ENCODE assay signal across 38 cellular contexts in the genomic region with DNA sequence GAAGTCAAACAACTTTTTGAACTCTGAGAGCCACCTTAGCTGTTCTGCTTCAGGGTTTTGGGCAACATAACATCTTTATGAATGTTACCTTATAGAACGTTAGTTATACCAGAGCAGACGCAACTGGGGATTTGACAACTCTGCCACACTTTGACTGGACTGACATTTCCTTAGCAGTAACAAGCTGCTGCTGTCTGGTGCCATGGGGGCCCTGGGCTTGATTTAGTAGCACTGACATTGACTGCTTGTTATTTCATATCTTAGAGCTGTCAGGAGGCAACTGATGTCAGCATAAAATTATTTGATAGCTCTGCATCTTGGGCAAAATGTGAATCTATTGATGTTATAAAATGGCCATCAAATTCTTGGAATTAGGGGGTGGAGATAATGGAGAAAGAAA.
"Had no signal": no experiment of that assay in that cellular context is flagged by ENCODE, and none has a peak within 500 bp of the region (broad histone marks: within the 10 kb centered on the region; RNA-seq: fewer than 3 reads in every experiment).

No MANE protein-coding gene starts in this region.

- H3K36me3 Mint-ChIP-seq: activated naive CD4-positive, alpha-beta T cell treated with anti-CD3 and anti-CD28 coated beads, Interleukin-2, amount 10 ng/mL, durations not matched to agents 7 days and 5 days; activated naive CD4-positive, alpha-beta T cell treated with anti-CD3 and anti-CD28 coated beads, Interleukin-2, amount 50 U/mL, for 24 hours; activated naive CD4-positive, alpha-beta T cell treated with anti-CD3 and anti-CD28 coated beads, Interleukin-2, amount 50 U/mL, for 72 hours; activated naive CD8-positive, alpha-beta T cell; activated naive CD8-positive, alpha-beta T cell treated with anti-CD3 and anti-CD28 coated beads for 36 hours; activated naive CD8-positive, alpha-beta T cell treated with anti-CD3 and anti-CD28 coated beads, Interleukin-2, amount 10 ng/mL, durations not matched to agents 7 days and 5 days; brain had no signal

- H3K27me3 Mint-ChIP-seq: activated naive CD4-positive, alpha-beta T cell treated with anti-CD3 and anti-CD28 coated beads, Interleukin-2, amount 10 ng/mL, durations not matched to agents 7 days and 5 days; activated naive CD4-positive, alpha-beta T cell treated with anti-CD3 and anti-CD28 coated beads, Interleukin-2, amount 50 U/mL, for 24 hours; activated naive CD8-positive, alpha-beta T cell; activated naive CD8-positive, alpha-beta T cell treated with anti-CD3 and anti-CD28 coated beads for 36 hours; activated naive CD8-positive, alpha-beta T cell treated with anti-CD3 and anti-CD28 coated beads, Interleukin-2, amount 10 ng/mL, durations not matched to agents 7 days and 5 days; activated naive CD8-positive, alpha-beta T cell treated with anti-CD3 and anti-CD28 coated beads, Interleukin-2, amount 50 U/mL, for 24 hours; activated T-cell treated with anti-CD3 and anti-CD28 coated beads, Interleukin-2, amount 50 U/mL, for 24 hours; activated T-helper 17 cell treated with anti-CD3 and anti-CD28 coated beads, Interleukin-2, amount 50 U/mL, for 72 hours; brain; central memory CD8-positive, alpha-beta T cell had no signal

- H3K4me1 Mint-ChIP-seq: activated naive CD4-positive, alpha-beta T cell treated with anti-CD3 and anti-CD28 coated beads, Interleukin-2, amount 10 ng/mL, durations not matched to agents 7 days and 5 days; activated naive CD4-positive, alpha-beta T cell treated with anti-CD3 and anti-CD28 coated beads, Interleukin-2, amount 50 U/mL, for 24 hours; activated naive CD8-positive, alpha-beta T cell treated with anti-CD3 and anti-CD28 coated beads for 36 hours; activated naive CD8-positive, alpha-beta T cell treated with anti-CD3 and anti-CD28 coated beads, Interleukin-2, amount 10 ng/mL, durations not matched to agents 7 days and 5 days; activated naive CD8-positive, alpha-beta T cell treated with anti-CD3 and anti-CD28 coated beads, Interleukin-2, amount 50 U/mL, for 24 hours; activated T-helper 17 cell treated with anti-CD3 and anti-CD28 coated beads, Interleukin-2, amount 50 U/mL, for 72 hours; central memory CD8-positive, alpha-beta T cell had no signal

- H3K4me3 ChIP-seq: adrenal gland, ascending aorta, body of pancreas, breast epithelium, cardiac muscle cell had no signal

- H3K27ac ChIP-seq: adrenal gland, ascending aorta, body of pancreas, brain microvascular endothelial cell, breast epithelium, cardiac muscle cell had no signal

- H3K9me3 Mint-ChIP-seq: activated naive CD4-positive, alpha-beta T cell treated with anti-CD3 and anti-CD28 coated beads for 36 hours; activated naive CD4-positive, alpha-beta T cell treated with anti-CD3 and anti-CD28 coated beads, Interleukin-2, amount 50 U/mL, for 24 hours; activated naive CD8-positive, alpha-beta T cell treated with anti-CD3 and anti-CD28 coated beads for 36 hours; activated naive CD8-positive, alpha-beta T cell treated with anti-CD3 and anti-CD28 coated beads, Interleukin-2, amount 10 ng/mL, durations not matched to agents 7 days and 5 days; activated T-helper 1 cell treated with anti-CD3 and anti-CD28 coated beads, Interleukin-12 subunit alpha, Interleukin-12 subunit beta, Interleukin-2, Interleukin-4 antibody, amounts not matched to agents 30 ng/mL and 10 ng/mL and 1 ng/mL, durations not matched to agents 14 hours and 24 hours and 36 hours had no signal

- H3K27ac Mint-ChIP-seq: activated naive CD4-positive, alpha-beta T cell treated with anti-CD3 and anti-CD28 coated beads for 36 hours; activated naive CD4-positive, alpha-beta T cell treated with anti-CD3 and anti-CD28 coated beads, Interleukin-2, amount 10 ng/mL, durations not matched to agents 7 days and 5 days; activated naive CD4-positive, alpha-beta T cell treated with anti-CD3 and anti-CD28 coated beads, Interleukin-2, amount 50 U/mL, for 24 hours; activated naive CD4-positive, alpha-beta T cell treated with anti-CD3 and anti-CD28 coated beads, Interleukin-2, amount 50 U/mL, for 72 hours; activated naive CD8-positive, alpha-beta T cell; activated naive CD8-positive, alpha-beta T cell treated with anti-CD3 and anti-CD28 coated beads for 36 hours; activated naive CD8-positive, alpha-beta T cell treated with anti-CD3 and anti-CD28 coated beads, Interleukin-2, amount 10 ng/mL, durations not matched to agents 7 days and 5 days; activated naive CD8-positive, alpha-beta T cell treated with anti-CD3 and anti-CD28 coated beads, Interleukin-2, amount 50 U/mL, for 24 hours; activated T-cell treated with anti-CD3 and anti-CD28 coated beads, Interleukin-2, amount 50 U/mL, for 24 hours; activated T-cell treated with anti-CD3 and anti-CD28 coated beads, Interleukin-2, amount 50 U/mL, for 72 hours; activated T-helper 1 cell treated with anti-CD3 and anti-CD28 coated beads, Interleukin-12 subunit alpha, Interleukin-12 subunit beta, Interleukin-2, Interleukin-4 antibody, amounts not matched to agents 30 ng/mL and 10 ng/mL and 1 ng/mL, durations not matched to agents 14 hours and 24 hours and 36 hours; activated T-helper 17 cell treated with anti-CD3 and anti-CD28 coated beads, Interleukin-2, amount 50 U/mL, for 72 hours; activated T-helper 2 cell treated with anti-CD3 and anti-CD28 coated beads, Interferon-gamma antibody, Interleukin-2, Interleukin-4, amounts not matched to agents 10 μg/mL and 5 μg/mL and 100 μg/mL, durations not matched to agents 14 hours and 24 hours and 36 hours had no signal

- DNase-seq: activated effector memory CD4-positive, alpha-beta T cell treated with anti-CD3 and anti-CD28 coated beads, Interleukin-2, amount 50 U/mL, for 16 hours; activated effector memory CD4-positive, alpha-beta T cell treated with Interleukin-2 at 50 U/mL for 16 hours; activated gamma-delta T cell; activated gamma-delta T cell treated with Interleukin-2 at 50 U/mL for 16 hours; activated naive CD4-positive, alpha-beta T cell; activated naive CD4-positive, alpha-beta T cell treated with anti-CD3 and anti-CD28 coated beads for 36 hours; activated naive CD4-positive, alpha-beta T cell treated with anti-CD3 and anti-CD28 coated beads, Interleukin-2, amount 10 ng/mL, durations not matched to agents 7 days and 5 days; activated naive CD4-positive, alpha-beta T cell treated with anti-CD3 and anti-CD28 coated beads, Interleukin-2, amount 50 U/mL, for 16 hours; activated naive CD4-positive, alpha-beta T cell treated with Interleukin-2 at 50 U/mL for 16 hours; activated naive CD8-positive, alpha-beta T cell treated with anti-CD3 and anti-CD28 coated beads for 36 hours; activated naive CD8-positive, alpha-beta T cell treated with anti-CD3 and anti-CD28 coated beads, Interleukin-2, amount 10 ng/mL, durations not matched to agents 7 days and 5 days; activated naive CD8-positive, alpha-beta T cell treated with anti-CD3 and anti-CD28 coated beads, Interleukin-2, amount 50 U/mL, for 24 hours; activated T-cell treated with anti-CD3 and anti-CD28 coated beads, Interleukin-2, amount 50 U/mL, for 1 hour; activated T-cell treated with anti-CD3 and anti-CD28 coated beads, Interleukin-2, amount 50 U/mL, for 24 hours; activated T-cell treated with anti-CD3 and anti-CD28 coated beads, Interleukin-2, amount 50 U/mL, for 4 hours; activated T-cell treated with anti-CD3 and anti-CD28 coated beads, Interleukin-2, amount 50 U/mL, for 48 hours; activated T-cell treated with anti-CD3 and anti-CD28 coated beads, Interleukin-2, amount 50 U/mL, for 72 hours; adrenal gland; amniotic stem cell; amygdala; anterior cingulate cortex; aorta; body of pancreas; brain microvascular endothelial cell; caudate nucleus; central memory CD4-positive, alpha-beta T cell; cerebellar nuclear complex had no signal

- H3K27me3 ChIP-seq: adrenal gland, ascending aorta, body of pancreas, brain microvascular endothelial cell, breast epithelium, cardiac muscle cell had no signal

- H3K4me3 Mint-ChIP-seq: activated naive CD4-positive, alpha-beta T cell treated with anti-CD3 and anti-CD28 coated beads for 36 hours; activated naive CD4-positive, alpha-beta T cell treated with anti-CD3 and anti-CD28 coated beads, Interleukin-2, amount 10 ng/mL, durations not matched to agents 7 days and 5 days; activated naive CD4-positive, alpha-beta T cell treated with anti-CD3 and anti-CD28 coated beads, Interleukin-2, amount 50 U/mL, for 24 hours; activated naive CD8-positive, alpha-beta T cell; activated naive CD8-positive, alpha-beta T cell treated with anti-CD3 and anti-CD28 coated beads for 36 hours; activated naive CD8-positive, alpha-beta T cell treated with anti-CD3 and anti-CD28 coated beads, Interleukin-2, amount 10 ng/mL, durations not matched to agents 7 days and 5 days; activated naive CD8-positive, alpha-beta T cell treated with anti-CD3 and anti-CD28 coated beads, Interleukin-2, amount 50 U/mL, for 24 hours; activated T-cell treated with anti-CD3 and anti-CD28 coated beads, Interleukin-2, amount 50 U/mL, for 24 hours; activated T-cell treated with anti-CD3 and anti-CD28 coated beads, Interleukin-2, amount 50 U/mL, for 4 hours; activated T-cell treated with anti-CD3 and anti-CD28 coated beads, Interleukin-2, amount 50 U/mL, for 72 hours; activated T-helper 1 cell treated with anti-CD3 and anti-CD28 coated beads, Interleukin-12 subunit alpha, Interleukin-12 subunit beta, Interleukin-2, Interleukin-4 antibody, amounts not matched to agents 30 ng/mL and 10 ng/mL and 1 ng/mL, durations not matched to agents 14 hours and 24 hours and 36 hours; activated T-helper 17 cell treated with anti-CD3 and anti-CD28 coated beads, Interleukin-2, amount 50 U/mL, for 72 hours; brain; central memory CD8-positive, alpha-beta T cell had no signal

- H3K36me3 ChIP-seq: adrenal gland, ascending aorta, brain microvascular endothelial cell, breast epithelium, cardiac muscle cell had no signal

- H3K9me3 ChIP-seq: adrenal gland, ascending aorta, body of pancreas, breast epithelium had no signal
